19 cellular contexts compared by ENCODE assay signal in the genomic region with DNA sequence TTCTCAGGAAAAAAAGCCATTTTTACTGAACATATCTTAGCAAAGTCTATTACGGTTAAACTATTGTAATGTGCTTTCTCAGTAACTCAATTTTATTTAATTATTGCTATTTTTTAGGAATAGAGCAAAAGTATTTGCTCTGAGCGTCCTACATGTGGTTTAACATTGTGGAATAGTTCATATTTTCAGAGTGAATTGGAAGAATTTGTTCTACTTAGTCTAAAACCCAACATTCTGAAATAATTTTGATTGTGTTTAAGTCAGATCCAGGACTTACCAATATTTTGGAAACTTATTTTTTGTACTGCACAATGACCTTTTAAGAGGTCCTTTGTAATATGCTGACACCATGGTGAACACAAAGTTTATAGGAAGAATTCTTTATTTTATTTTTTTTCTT. TPM values are rescaled to one million over a fixed set of nuclear protein-coding genes. Genes with fewer than 3 reads are reported as not detected.
DNase-seq lines count a peak whose midpoint lies in the region; ATAC-seq, FAIRE-seq and TF ChIP-seq lines count a peak whose summit lies in the region.
"Had no signal": no experiment of that assay in that cellular context is flagged by ENCODE, and none has a peak within 500 bp of the region (broad histone marks: within the 10 kb centered on the region; RNA-seq: fewer than 3 reads in every experiment).

No MANE protein-coding gene starts in this region.

- no peaks in the 10 kb centered on the region for H3K27me3 ChIP-seq in breast epithelium
- H3K27me3 ChIP-seq in astrocyte (ENCODE audit: insufficient read depth, low read length) = peaks cover 5% of the 10 kb centered on the region
- H3K27me3 ChIP-seq in hepatocyte = no peaks in the 10 kb centered on the region
- H3K27me3 ChIP-seq: BLaER1 treated with 17β-estradiol and CSF1 and Interleukin-3, amounts not matched to agents 10 nM and 100 nM had no signal

- H3K4me3 ChIP-seq in breast epithelium (no peak overlapping the region), astrocyte (ENCODE audit: insufficient read depth, low read depth, low read length) (no peak overlapping the region), hepatocyte (no peak overlapping the region), OCI-LY7 (ENCODE audit: low read depth, low read length, poor library complexity, severe bottlenecking) (no peak overlapping the region)
- H3K4me3 ChIP-seq: BLaER1 treated with 17β-estradiol and CSF1 and Interleukin-3, amounts not matched to agents 10 nM and 100 nM; GM23338 had no signal

- H3K9me3 ChIP-seq in breast epithelium (no peaks in the 10 kb centered on the region), astrocyte (ENCODE audit: insufficient read depth, low read depth, low read length) (no peaks in the 10 kb centered on the region), hepatocyte (ENCODE audit: low read depth) (no peaks in the 10 kb centered on the region), OCI-LY7 (ENCODE audit: low read length) (no peaks in the 10 kb centered on the region)
- H3K9me3 ChIP-seq: BLaER1 treated with 17β-estradiol and CSF1 and Interleukin-3, amounts not matched to agents 10 nM and 100 nM had no signal

- H3K36me3 ChIP-seq in breast epithelium (no peaks in the 10 kb centered on the region), astrocyte (ENCODE audit: insufficient read depth, low read length) (no peaks in the 10 kb centered on the region), hepatocyte (replicated peaks; ENCODE audit: insufficient read depth, low read depth) (no peaks in the 10 kb centered on the region), OCI-LY7 (ENCODE audit: insufficient read depth, low read length) (no peaks in the 10 kb centered on the region)
- H3K36me3 ChIP-seq: BLaER1 treated with 17β-estradiol and CSF1 and Interleukin-3, amounts not matched to agents 10 nM and 100 nM had no signal

- DNase-seq in breast epithelium (ENCODE audit: low spot score in 2 of 2) (no peak), MCF 10A (ENCODE audit: unreplicated experiment) (no peak), astrocyte (ENCODE audit: low read depth) (no peak), hepatocyte (ENCODE audit: low spot score) (no peak), OCI-LY7 (ENCODE audit: low spot score) (no peak)
- no peak for DNase-seq in stimulated activated CD4-positive, alpha-beta T cell treated with anti-CD3 and anti-CD28 coated beads, Interleukin-12 subunit alpha, Interleukin-12 subunit beta, amount 100 ng/mL, for 4 hours
- DNase-seq: CD4-positive, CD25-positive, alpha-beta regulatory T cell; DMS53; GF-D8; H7 had no signal

- H2AFZ ChIP-seq in astrocyte (ENCODE audit: low read depth, low read length) (no peak overlapping the region), hepatocyte (no peak overlapping the region), OCI-LY7 (ENCODE audit: low read length) (no peak overlapping the region)
- H2AFZ ChIP-seq: GM23338 had no signal

- WGBS in hepatocyte (ENCODE audit: low lambda C conversion rate, missing lambda C conversion rate) = 95% methylated on average over 2 of the region's 2 CpGs

- no peak for TF ChIP-seq POLR2A in breast epithelium (IDR thresholded peaks at IDR 0.05)

- BruUV-seq in MCF 10A (replicated peaks; lab: Mats Ljungman, UMichigan) (no TSS peak), OCI-LY7 (replicated peaks; lab: Mats Ljungman, UMichigan) (no TSS peak)

- H3K27me3 Mint-ChIP-seq in MCF 10A (ENCODE audit: insufficient read depth, unreplicated experiment) (no peaks in the 10 kb centered on the region), astrocyte (ENCODE audit: low read depth, unreplicated experiment) (no peaks in the 10 kb centered on the region)
- H3K27me3 Mint-ChIP-seq: CD4-positive, CD25-positive, alpha-beta regulatory T cell; IgD-negative memory B cell had no signal

- H3K4me2 ChIP-seq in astrocyte (ENCODE audit: low read length) (no peak overlapping the region), hepatocyte (no peak overlapping the region), OCI-LY7 (ENCODE audit: low read length) (no peak overlapping the region)
- H3K4me2 ChIP-seq: BLaER1 treated with 17β-estradiol and CSF1 and Interleukin-3, amounts not matched to agents 10 nM and 100 nM; GM23338 had no signal

- H3K4me3 Mint-ChIP-seq in MCF 10A (ENCODE audit: unreplicated experiment) (no peak overlapping the region), astrocyte (ENCODE audit: unreplicated experiment) (no peak overlapping the region)
- H3K4me3 Mint-ChIP-seq: CD4-positive, CD25-positive, alpha-beta regulatory T cell; GM23338; IgD-negative memory B cell had no signal

- ATAC-seq in HG03175 (IDR thresholded peaks at IDR 0.05; ENCODE audit: unreplicated experiment) (no peak), GM18909 (IDR thresholded peaks at IDR 0.05; ENCODE audit: poor library complexity, unreplicated experiment) (no peak)
- ATAC-seq: GM23338 had no signal

- H3K9me3 Mint-ChIP-seq in MCF 10A (ENCODE audit: unreplicated experiment) (no peaks in the 10 kb centered on the region), astrocyte (ENCODE audit: unreplicated experiment) (no peaks in the 10 kb centered on the region)
- H3K9me3 Mint-ChIP-seq: GM23338, IgD-negative memory B cell had no signal

- peak overlapping the region; percentile 0 to 49 for H3K27ac ChIP-seq in breast epithelium
- H3K27ac ChIP-seq in astrocyte (ENCODE audit: low read depth, low read length) = no peak overlapping the region
- H3K27ac ChIP-seq in hepatocyte = peak overlapping the region; percentile 13
- H3K27ac ChIP-seq in OCI-LY7 (ENCODE audit: low read depth, low read length, poor library complexity, severe bottlenecking) = no peak overlapping the region
- H3K27ac ChIP-seq: 22Rv1; BLaER1 treated with 17β-estradiol and CSF1 and Interleukin-3, amounts not matched to agents 10 nM and 100 nM had no signal

- intact Hi-C loops in breast epithelium (cut with DNase I; ENCODE audit: low total_unique reads) (no loop called here), MCF 10A (cut with micrococcal nuclease) (no loop called here), OCI-LY7 (cut with micrococcal nuclease; ENCODE audit: unreplicated experiment) (no loop called here)

- CTCF ChIA-PET in MCF 10A (lab: Yijun Ruan, JAX) = interaction anchor here (0.9 to 1.2 kb wide), 2 partner anchors 19 to 142 kb away, joined by 3 read pairs; partner anchors contain the start of gene CXCL3
- CTCF ChIA-PET in OCI-LY7 (lab: Charles Lee; ENCODE audit: unreplicated experiment) = no interaction called here

- H3K4me1 Mint-ChIP-seq in MCF 10A (ENCODE audit: insufficient read depth, unreplicated experiment) (peaks cover 54% of the 10 kb centered on the region), astrocyte (ENCODE audit: low read depth, unreplicated experiment) (peaks cover 12% of the 10 kb centered on the region)
- H3K4me1 Mint-ChIP-seq: CD4-positive, CD25-positive, alpha-beta regulatory T cell had no signal

- H3K9ac ChIP-seq in astrocyte (ENCODE audit: low read length) = no peak overlapping the region
- H3K9ac ChIP-seq: BLaER1 treated with 17β-estradiol and CSF1 and Interleukin-3, amounts not matched to agents 10 nM and 100 nM had no signal

- H3K9me2 ChIP-seq in hepatocyte (replicated peaks; ENCODE audit: insufficient read depth) (no peaks in the 10 kb centered on the region), OCI-LY7 (ENCODE audit: insufficient read depth, low read length) (no peaks in the 10 kb centered on the region)

- H3K79me2 ChIP-seq in astrocyte (ENCODE audit: insufficient read depth, low read length) (no peaks in the 10 kb centered on the region), hepatocyte (no peaks in the 10 kb centered on the region), OCI-LY7 (ENCODE audit: insufficient read depth, low read depth, low read length) (no peaks in the 10 kb centered on the region)

- no peaks in the 10 kb centered on the region for H3K36me3 Mint-ChIP-seq in MCF 10A (ENCODE audit: insufficient read depth, unreplicated experiment)
- peaks cover 2% of the 10 kb centered on the region for H3K36me3 Mint-ChIP-seq in astrocyte (ENCODE audit: low read depth, unreplicated experiment)
- H3K36me3 Mint-ChIP-seq: CD4-positive, CD25-positive, alpha-beta regulatory T cell had no signal

- H3K27ac Mint-ChIP-seq in MCF 10A (ENCODE audit: low read depth, unreplicated experiment) (no peak overlapping the region), astrocyte (ENCODE audit: unreplicated experiment) (peak overlapping the region; percentile 30)
- H3K27ac Mint-ChIP-seq: CD4-positive, CD25-positive, alpha-beta regulatory T cell; GM23338; IgD-negative memory B cell had no signal

- TF ChIP-seq CTCF in breast epithelium (IDR thresholded peaks at IDR 0.05) = no peak
- TF ChIP-seq CTCF in MCF 10A (IDR thresholded peaks at IDR 0.05; ENCODE audit: unreplicated experiment) = no peak
- TF ChIP-seq CTCF in astrocyte (IDR thresholded peaks at IDR 0.05; ENCODE audit: insufficient read depth, low read depth, low read length) = no peak
- no peak for TF ChIP-seq CTCF in hepatocyte (IDR thresholded peaks at IDR 0.05; ENCODE audit: poor library complexity)
- TF ChIP-seq CTCF in OCI-LY7 (conservative IDR thresholded peaks at IDR 0.05; ENCODE audit: low read length) = no peak

- no peaks in the 10 kb centered on the region for H3K4me1 ChIP-seq in breast epithelium
- H3K4me1 ChIP-seq in astrocyte (ENCODE audit: insufficient read depth, low read length) = no peaks in the 10 kb centered on the region
- peaks cover 16% of the 10 kb centered on the region for H3K4me1 ChIP-seq in hepatocyte (ENCODE audit: insufficient read depth)
- H3K4me1 ChIP-seq in OCI-LY7 (ENCODE audit: insufficient read depth, low read length, poor library complexity, severe bottlenecking) = no peaks in the 10 kb centered on the region

- H4K20me1 ChIP-seq in astrocyte (ENCODE audit: insufficient read depth, low read length) (no peaks in the 10 kb centered on the region), hepatocyte (ENCODE audit: insufficient read depth, poor library complexity, severe bottlenecking) (no peaks in the 10 kb centered on the region), OCI-LY7 (ENCODE audit: insufficient read depth, low read length) (no peaks in the 10 kb centered on the region)
- H4K20me1 ChIP-seq: BLaER1 treated with 17β-estradiol and CSF1 and Interleukin-3, amounts not matched to agents 10 nM and 100 nM had no signal

- no peak for FAIRE-seq in astrocyte (lab: Jason Lieb, UNC)
- FAIRE-seq: GM18507 had no signal

- POLR2A ChIA-PET in MCF 10A (lab: Yijun Ruan, JAX) = interaction anchor here (0.7 to 1.6 kb wide), 3 partner anchors 8 to 20 kb away, joined by 3 to 5 read pairs (median 4); no protein-coding TSS in a partner anchor
- POLR2A ChIA-PET in OCI-LY7 (lab: Charles Lee) = interaction anchor here (0.6 to 0.7 kb wide), 2 partner anchors 19 to 31 kb away, joined by 3 read pairs; no protein-coding TSS in a partner anchor

RNA-seq across cellular contexts. Expression of gene CXCL1, which starts 27.2 kb away (rescaled TPM):
- total RNA-seq in breast epithelium (10 to 100 TPM in 2 of 3 donors, under 1 TPM in 1; 0.80 to 31.3 (median 17.7) TPM), MCF 10A (2022) (35.0 and 49.3 TPM in 2 replicates), astrocyte (8.5 and 11.4 TPM in 2 replicates), hepatocyte (8.3 and 9.6 TPM in 2 replicates), OCI-LY7 (2022) (not detected in 2 replicates)
- polyA plus RNA-seq in hepatocyte = 28.8 and 33.5 TPM in 2 replicates
- total RNA-seq in OCI-LY7 (2014; rRNA removed; shearing (Covaris generic)) = not detected in 2 replicates
- total RNA-seq: CD4-positive, CD25-positive, alpha-beta regulatory T cell; H7 had no signal
- polyA plus RNA-seq: CD4-positive, CD25-positive, alpha-beta regulatory T cell; IgD-negative memory B cell had no signal

RNA-seq across cellular contexts. Expression of gene PF4V1, which starts 43.3 kb away (rescaled TPM):
- total RNA-seq in breast epithelium (not detected), MCF 10A (2022) (not detected in 2 replicates), astrocyte (not detected in 2 replicates), hepatocyte (not detected in 2 replicates), OCI-LY7 (2022) (not detected in 2 replicates)
- not detected in 2 replicates for polyA plus RNA-seq in hepatocyte
- not detected in 2 replicates for total RNA-seq in OCI-LY7 (2014; rRNA removed; shearing (Covaris generic))
- total RNA-seq: A673, H7, HT-29 had no signal
- polyA plus RNA-seq: CD4-positive, CD25-positive, alpha-beta regulatory T cell; GM23338; IgD-negative memory B cell had no signal

RNA-seq across cellular contexts. Expression of gene CXCL6, which starts 59.9 kb away (rescaled TPM):
- 1 to 10 TPM in 2 of 3 donors, not detected in 1; 2.2 to 2.9 TPM for total RNA-seq in breast epithelium
- not detected in 2 replicates for total RNA-seq in MCF 10A (2022)
- total RNA-seq in astrocyte = 16.7 and 18.5 TPM in 2 replicates
- total RNA-seq in hepatocyte = 6.0 and 7.5 TPM in 2 replicates
- polyA plus RNA-seq in hepatocyte = 3.7 and 4.4 TPM in 2 replicates
- total RNA-seq in OCI-LY7 (2014; rRNA removed; shearing (Covaris generic)) = not detected in 2 replicates
- total RNA-seq in OCI-LY7 (2022) = not detected in 2 replicates
- total RNA-seq: CD4-positive, CD25-positive, alpha-beta regulatory T cell had no signal
- polyA plus RNA-seq: CD4-positive, CD25-positive, alpha-beta regulatory T cell; IgD-negative memory B cell had no signal

Comparison
In these comparisons a context has a peak if more than half of its experiments do, and no peak if none do; other contexts are left out.
1. H3K27ac ChIP-seq: peak in breast epithelium (2 of 2) and hepatocyte (single experiment); none in astrocyte (single experiment) and OCI-LY7 (single experiment).